ENCODE assay signal across 8 cellular contexts in the genomic region with DNA sequence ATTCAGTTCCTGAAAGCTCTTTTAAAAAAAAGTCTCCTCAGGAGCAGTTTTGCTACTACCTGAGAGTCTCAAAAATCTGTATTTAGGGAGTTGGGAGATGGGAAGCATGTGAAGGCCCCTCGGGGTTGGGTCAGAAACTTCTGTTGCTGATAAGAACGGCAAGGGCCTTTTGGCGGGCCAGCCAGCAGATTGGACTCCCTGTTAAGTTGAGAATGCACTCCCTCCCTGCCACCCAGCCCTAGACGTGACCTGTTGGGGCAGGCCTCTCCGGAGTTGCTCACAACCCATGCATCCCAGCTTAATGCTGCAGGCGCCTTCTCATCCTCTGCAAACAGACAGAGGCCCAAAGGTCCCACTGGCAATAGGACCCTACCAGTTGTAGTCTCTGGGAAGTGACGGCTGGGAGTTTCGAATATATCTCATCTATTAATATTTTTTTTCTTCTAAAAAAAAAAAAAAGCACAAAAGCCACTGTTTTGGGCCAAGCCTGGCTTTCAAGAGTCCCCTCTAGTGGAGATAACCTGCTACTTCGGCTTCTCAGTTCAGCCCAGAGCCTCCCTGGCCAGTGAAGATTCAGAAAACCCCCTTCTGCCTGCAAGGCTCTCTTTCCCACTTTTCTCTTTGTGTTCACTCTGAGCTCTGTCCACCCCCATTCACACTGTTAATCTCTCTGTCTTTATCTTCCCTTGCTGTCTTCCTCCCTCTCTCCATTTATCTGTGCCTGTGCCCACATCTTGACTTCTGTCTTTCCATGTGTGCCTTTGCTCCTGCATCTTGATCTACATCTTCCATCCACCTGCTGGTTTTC. TPM values are rescaled to one million over a fixed set of nuclear protein-coding genes. Genes with fewer than 3 reads are reported as not detected.
DNase-seq lines count a peak whose midpoint lies in the region; ATAC-seq and TF ChIP-seq lines count a peak whose summit lies in the region.

No MANE protein-coding gene starts in this region.

- POLR2A ChIA-PET in activated B cell treated with CpG ODN at 0.5 μM for 24 hours (lab: Charles Lee), result no interaction called here

- H3K36me3 ChIP-seq in MM.1S (replicated peaks; ENCODE audit: insufficient read depth, low read length), result no peaks in the 10 kb centered on the region
- H3K36me3 ChIP-seq in heart right ventricle, result peaks cover 0 to 19% (median 0%) of the 10 kb centered on the region in 9 donors

- H3K4me3 Mint-ChIP-seq in stimulated activated naive CD8-positive, alpha-beta T cell treated with anti-CD3 and anti-CD28 coated beads, Interleukin-15, amount 100 ng/mL, for 72 hours, result no peak overlapping the region
- no peak overlapping the region for H3K4me3 Mint-ChIP-seq in activated B cell treated with CpG ODN at 0.5 μM for 24 hours

- peaks cover 33% of the 10 kb centered on the region for H3K4me1 Mint-ChIP-seq in stimulated activated naive CD8-positive, alpha-beta T cell treated with anti-CD3 and anti-CD28 coated beads, Interleukin-15, amount 100 ng/mL, for 72 hours
- peaks cover 12% of the 10 kb centered on the region for H3K4me1 Mint-ChIP-seq in activated B cell treated with CpG ODN at 0.5 μM for 24 hours

- H3K9ac ChIP-seq in MM.1S (ENCODE audit: low read length), result no peak overlapping the region

- no peaks in the 10 kb centered on the region for H3K9me3 Mint-ChIP-seq in stimulated activated naive CD8-positive, alpha-beta T cell treated with anti-CD3 and anti-CD28 coated beads, Interleukin-15, amount 100 ng/mL, for 72 hours
- no peaks in the 10 kb centered on the region for H3K9me3 Mint-ChIP-seq in activated B cell treated with CpG ODN at 0.5 μM for 24 hours

- no peaks in the 10 kb centered on the region for H3K9me2 ChIP-seq in MM.1S (replicated peaks; ENCODE audit: insufficient read depth, low read length)

- H2AFZ ChIP-seq in MM.1S (ENCODE audit: low read length), result no peak overlapping the region

- H3F3A ChIP-seq in MM.1S (ENCODE audit: insufficient read depth, low read length), result 0 out of 2 replicates have a peak, but pooled peaks cover 5% of the 10 kb centered on the region

- no peak for ATAC-seq in stimulated activated naive CD8-positive, alpha-beta T cell treated with anti-CD3 and anti-CD28 coated beads, Interleukin-15, amount 100 ng/mL, for 72 hours
- ATAC-seq in stimulated activated naive CD8-positive, alpha-beta T cell treated with anti-CD3 and anti-CD28 coated beads, Interleukin-15, Interleukin-2, amounts not matched to agents 100 U/mL and 50 U/mL, for 24 hours, result no peak
- peak; percentile 47 for ATAC-seq in activated B cell treated with CpG ODN at 0.5 μM for 24 hours (ENCODE audit: low read depth)
- peak in 4 of 8 donors; percentile 41 to 64 (median 54) for ATAC-seq in heart right ventricle
- peak; percentile 62 for ATAC-seq in sciatic nerve

- no peak overlapping the region for H3K27ac Mint-ChIP-seq in stimulated activated naive CD8-positive, alpha-beta T cell treated with anti-CD3 and anti-CD28 coated beads, Interleukin-15, amount 100 ng/mL, for 72 hours
- H3K27ac Mint-ChIP-seq in activated B cell treated with CpG ODN at 0.5 μM for 24 hours, result no peak overlapping the region

- H3K27ac ChIP-seq in MM.1S (ENCODE audit: low read length), result no peak overlapping the region
- H3K27ac ChIP-seq in heart right ventricle, result peak overlapping the region in 7 of 10 donors; percentile 15 to 98 (median 55)

- H3K9me3 ChIP-seq in MM.1S (replicated peaks; ENCODE audit: insufficient read depth, low read length) (no peaks in the 10 kb centered on the region), heart right ventricle (no peaks in the 10 kb centered on the region)

- peak; percentile 20 to 21 for DNase-seq in stimulated activated naive CD8-positive, alpha-beta T cell treated with anti-CD3 and anti-CD28 coated beads, Interleukin-15, amount 100 ng/mL, for 72 hours
- no peak for DNase-seq in stimulated activated naive CD8-positive, alpha-beta T cell treated with anti-CD3 and anti-CD28 coated beads, Interleukin-15, Interleukin-2, amounts not matched to agents 100 U/mL and 50 U/mL, for 24 hours
- peak; percentile 77 for DNase-seq in MM.1S
- no peak for DNase-seq in activated B cell treated with CpG ODN at 0.5 μM for 24 hours
- no peak for DNase-seq in heart right ventricle
- DNase-seq in sciatic nerve (ENCODE audit: low spot score), result no peak
- no peak for DNase-seq in putamen (ENCODE audit: low spot score)
- no peak for DNase-seq in GM19238 (ENCODE audit: insufficient read length, low spot score)

- peaks cover 5% of the 10 kb centered on the region; the same call in 1 of the 2 replicates for H3K4me1 ChIP-seq in MM.1S (ENCODE audit: low read length)
- peaks cover 19 to 92% (median 74%) of the 10 kb centered on the region in 9 donors for H3K4me1 ChIP-seq in heart right ventricle

- H3K4me3 ChIP-seq in MM.1S (ENCODE audit: low read length) (no peak overlapping the region), heart right ventricle (peak overlapping the region in 6 of 10 donors; percentile 5 to 96 (median 18))

- H3K27me3 Mint-ChIP-seq in stimulated activated naive CD8-positive, alpha-beta T cell treated with anti-CD3 and anti-CD28 coated beads, Interleukin-15, amount 100 ng/mL, for 72 hours, result peaks cover 55% of the 10 kb centered on the region
- peaks cover 10% of the 10 kb centered on the region for H3K27me3 Mint-ChIP-seq in activated B cell treated with CpG ODN at 0.5 μM for 24 hours

- H3K36me3 Mint-ChIP-seq in activated B cell treated with CpG ODN at 0.5 μM for 24 hours (ENCODE audit: low read depth), result no peaks in the 10 kb centered on the region

- no peaks in the 10 kb centered on the region for H3K79me2 ChIP-seq in MM.1S (ENCODE audit: low read length)

- H3K27me3 ChIP-seq in MM.1S (replicated peaks; ENCODE audit: insufficient read depth, low read length) (no peaks in the 10 kb centered on the region; the same call in 1 of the 2 replicates), heart right ventricle (peaks cover 0 to 36% (median 0%) of the 10 kb centered on the region in 7 donors)

- H3K4me2 ChIP-seq in MM.1S (ENCODE audit: low read depth, low read length), result no peak overlapping the region

- no peaks in the 10 kb centered on the region for H4K20me1 ChIP-seq in MM.1S (ENCODE audit: insufficient read depth, low read length)

- intact Hi-C loops in activated B cell treated with CpG ODN at 0.5 μM for 24 hours (cut with micrococcal nuclease) (no loop called here), heart right ventricle (cut with DNase I) (loop anchor here in 6 of 10 donors (2.0 to 10.0 kb wide), 5 partner anchors 37 to 107 kb away; no protein-coding TSS in a partner anchor), sciatic nerve (cut with DNase I) (no loop called here)

- CTCF ChIA-PET in activated B cell treated with CpG ODN at 0.5 μM for 24 hours (lab: Charles Lee), result no interaction called here

- peak; percentile 70 for TF ChIP-seq CTCF in MM.1S (IDR thresholded peaks at IDR 0.05; ENCODE audit: low read length)
- TF ChIP-seq CTCF in activated B cell treated with CpG ODN at 0.5 μM for 24 hours (IDR thresholded peaks at IDR 0.05), result no peak
- peak; percentile 72 to 89 (median 80) for TF ChIP-seq CTCF in heart right ventricle (IDR thresholded peaks at IDR 0.05)

- WGBS in heart right ventricle, 2 donors, result 35 to 49% methylated on average over 9 of the region's 9 CpGs

RNA-seq across cellular contexts. Expression of gene PLXNA2, which starts 5.3 kb away (rescaled TPM):
- total RNA-seq in activated B cell treated with CpG ODN at 0.5 μM for 24 hours, result 0.39 and 0.82 TPM in 2 replicates
- 10 to 100 TPM; 13.4 to 31.6 (median 18.3) TPM for total RNA-seq in heart right ventricle
- 10 to 100 TPM in 1 of 2 donors, 1 to 10 TPM in 1; 6.1 to 11.0 TPM for polyA plus RNA-seq in heart right ventricle
- 28.2 TPM for total RNA-seq in sciatic nerve

Comparison
In these comparisons a context has a peak if more than half of its experiments do, and no peak if none do; other contexts are left out.
1. DNase-seq: peak in stimulated activated naive CD8-positive, alpha-beta T cell treated with anti-CD3 and anti-CD28 coated beads, Interleukin-15, amount 100 ng/mL, for 72 hours (2 of 2) and MM.1S (single experiment); none in stimulated activated naive CD8-positive, alpha-beta T cell treated with anti-CD3 and anti-CD28 coated beads, Interleukin-15, Interleukin-2, amounts not matched to agents 100 U/mL and 50 U/mL, for 24 hours (single experiment), activated B cell treated with CpG ODN at 0.5 μM for 24 hours (single experiment), heart right ventricle (0 of 2), sciatic nerve (single experiment), putamen (single experiment) and GM19238 (single experiment).
2. ATAC-seq: peak in activated B cell treated with CpG ODN at 0.5 μM for 24 hours (single experiment) and sciatic nerve (single experiment); none in stimulated activated naive CD8-positive, alpha-beta T cell treated with anti-CD3 and anti-CD28 coated beads, Interleukin-15, amount 100 ng/mL, for 72 hours (single experiment) and stimulated activated naive CD8-positive, alpha-beta T cell treated with anti-CD3 and anti-CD28 coated beads, Interleukin-15, Interleukin-2, amounts not matched to agents 100 U/mL and 50 U/mL, for 24 hours (single experiment).
3. intact Hi-C loops: an anchor here in heart right ventricle (2.0 to 10.0 kb wide); none called in activated B cell treated with CpG ODN at 0.5 μM for 24 hours and sciatic nerve.